Comparison of ENCODE assay signal across 8 cellular contexts in genomic region chr14:21308479-21309237, GRCh38. TPM values are rescaled to one million over a fixed set of nuclear protein-coding genes. Genes with fewer than 3 reads are reported as not detected.
A peak's percentile ranks its signal among the peaks of the same experiment; 100 is the strongest.
DNase-seq lines count a peak whose midpoint lies in the region; ATAC-seq, FAIRE-seq and TF ChIP-seq lines count a peak whose summit lies in the region.

No MANE protein-coding gene starts in this region.

- no peaks in the 10 kb centered on the region for H3K36me3 Mint-ChIP-seq in activated B cell treated with CpG ODN at 0.5 μM for 24 hours (ENCODE audit: low read depth)
- no peaks in the 10 kb centered on the region for H3K36me3 Mint-ChIP-seq in central memory CD8-positive, alpha-beta T cell (ENCODE audit: insufficient read depth)

- H3K27ac Mint-ChIP-seq in activated B cell treated with CpG ODN at 0.5 μM for 24 hours, result peak overlapping the region; percentile 93
- peak overlapping the region; percentile 18 for H3K27ac Mint-ChIP-seq in central memory CD8-positive, alpha-beta T cell (ENCODE audit: low read depth)

- no peaks in the 10 kb centered on the region for H3K9me3 ChIP-seq in keratinocyte (ENCODE audit: control insufficient read depth, low read depth, low read length)

- H3K4me3 Mint-ChIP-seq in activated B cell treated with CpG ODN at 0.5 μM for 24 hours, result peak overlapping the region; percentile 87
- peak overlapping the region; percentile 68 for H3K4me3 Mint-ChIP-seq in central memory CD8-positive, alpha-beta T cell

- peaks cover 26% of the 10 kb centered on the region for H3K4me1 Mint-ChIP-seq in activated B cell treated with CpG ODN at 0.5 μM for 24 hours
- H3K4me1 Mint-ChIP-seq in central memory CD8-positive, alpha-beta T cell, result peaks cover 15% of the 10 kb centered on the region

- intact Hi-C loops in activated B cell treated with CpG ODN at 0.5 μM for 24 hours (cut with micrococcal nuclease), result loop anchor here (1.0 to 10.0 kb wide), 10 partner anchors 8 to 1994 kb away; partner anchors contain the start of genes CHD8, DAD1, HNRNPC and PPP1R3E

- H4K20me1 ChIP-seq in keratinocyte (ENCODE audit: control insufficient read depth, extremely low read depth, insufficient read depth, low read length), result no peaks in the 10 kb centered on the region

- H3K36me3 ChIP-seq in GM06990 (ENCODE audit: control insufficient read depth, insufficient read depth, low read length) (no peaks in the 10 kb centered on the region), keratinocyte (ENCODE audit: control insufficient read depth in 2 of 2, extremely low read depth in 1 of 2, insufficient read depth in 2 of 2, low read length in 2 of 2) (no peaks in the 10 kb centered on the region)

- peak overlapping the region; percentile 98 for H2AFZ ChIP-seq in keratinocyte (ENCODE audit: control insufficient read depth, low read length)

- no peaks in the 10 kb centered on the region for H3K27me3 ChIP-seq in GM06990 (replicated peaks; ENCODE audit: control insufficient read depth, insufficient read depth, low read length)
- no peaks in the 10 kb centered on the region for H3K27me3 ChIP-seq in keratinocyte (ENCODE audit: control insufficient read depth, extremely low read depth, insufficient read depth, low read length)

- CTCF ChIA-PET in activated B cell treated with CpG ODN at 0.5 μM for 24 hours (lab: Charles Lee), result no interaction called here

- no peak for TF ChIP-seq CTCF in GM06990 (IDR thresholded peaks at IDR 0.05; ENCODE audit: insufficient read depth, low read length, poor library complexity, severe bottlenecking)
- no peak for TF ChIP-seq CTCF in HFF-Myc (IDR thresholded peaks at IDR 0.05; ENCODE audit: low read depth, low read length, missing control alignments)
- TF ChIP-seq CTCF in activated B cell treated with CpG ODN at 0.5 μM for 24 hours (IDR thresholded peaks at IDR 0.05), result no peak
- no peak for TF ChIP-seq CTCF in keratinocyte (optimal IDR thresholded peaks at IDR 0.05 in 1 of 3, IDR thresholded peaks at IDR 0.05 in 1 of 3, conservative IDR thresholded peaks at IDR 0.05 in 1 of 3; ENCODE audit: extremely low read depth in 1 of 3, insufficient read depth in 2 of 3, low read length in 3 of 3)

- H3K9me1 ChIP-seq in keratinocyte (ENCODE audit: control insufficient read depth, extremely low read depth, insufficient read depth, low read length), result no peaks in the 10 kb centered on the region

- peak overlapping the region; percentile 56 for H3K4me3 ChIP-seq in GM06990 (replicated peaks; ENCODE audit: low read depth, low read length)
- H3K4me3 ChIP-seq in HFF-Myc (replicated peaks; ENCODE audit: low read depth, low read length), result peak overlapping the region; percentile 13
- H3K4me3 ChIP-seq in keratinocyte (ENCODE audit: control insufficient read depth in 2 of 3, extremely low read depth in 1 of 3, insufficient read depth in 2 of 3, low read depth in 1 of 3, low read length in 3 of 3), result peak overlapping the region; percentile 15 to 73 (median 67)

- DNase-seq in GM06990 (ENCODE audit: extremely low read depth, insufficient read length) (peak; percentile 84), HFF-Myc (ENCODE audit: extremely low read depth, low read depth) (peak; percentile 37), NCI-H1417 treated with DMSO at 0.1 percent for 48 hours (lab: John Stamatoyannopoulos, UW) (peak; percentile 81), activated B cell treated with CpG ODN at 0.5 μM for 24 hours (peak; percentile 51), keratinocyte (ENCODE audit: low read depth, low spot score) (peak; percentile 38), NCI-H1694 treated with DMSO at 0.1 percent for 48 hours (lab: John Stamatoyannopoulos, UW) (no peak)
- DNase-seq in central memory CD8-positive, alpha-beta T cell (ENCODE audit: low spot score in 2 of 2), result peak; percentile 41 to 54
- peak; percentile 88 for DNase-seq in stimulated activated CD4-positive, alpha-beta T cell treated with anti-CD3 and anti-CD28 coated beads, Interleukin-15, amount 100 ng/mL, for 24 hours

- H3K9ac ChIP-seq in keratinocyte (ENCODE audit: control insufficient read depth, extremely low read depth, insufficient read depth, low read length), result peak overlapping the region; percentile 80

- no peaks in the 10 kb centered on the region for H3K27me3 Mint-ChIP-seq in activated B cell treated with CpG ODN at 0.5 μM for 24 hours
- no peaks in the 10 kb centered on the region for H3K27me3 Mint-ChIP-seq in central memory CD8-positive, alpha-beta T cell

- dilution Hi-C loops in keratinocyte (cut with MboI; ENCODE audit: extremely low pct_ligation_motif_present, low sequenced_read_pairs), result no loop called here

- H3K4me2 ChIP-seq in keratinocyte (ENCODE audit: control insufficient read depth, extremely low read depth, insufficient read depth, low read depth, low read length), result peak overlapping the region; percentile 95

- H3K79me2 ChIP-seq in keratinocyte (ENCODE audit: control insufficient read depth, insufficient read depth, low read length), result no peaks in the 10 kb centered on the region

- POLR2A ChIA-PET in activated B cell treated with CpG ODN at 0.5 μM for 24 hours (lab: Charles Lee), result interaction anchor here (0.6 to 3.3 kb wide), 14 partner anchors 9 to 128 kb away, joined by 3 to 31 read pairs (median 6); partner anchors contain the start of genes HNRNPC and SUPT16H

- H3K9me3 Mint-ChIP-seq in activated B cell treated with CpG ODN at 0.5 μM for 24 hours, result no peaks in the 10 kb centered on the region
- no peaks in the 10 kb centered on the region for H3K9me3 Mint-ChIP-seq in central memory CD8-positive, alpha-beta T cell

- peak; percentile 92 for FAIRE-seq in keratinocyte (lab: Jason Lieb, UNC)

- peak; percentile 85 for ATAC-seq in activated B cell treated with CpG ODN at 0.5 μM for 24 hours (ENCODE audit: low read depth)
- ATAC-seq in central memory CD8-positive, alpha-beta T cell (replicated peaks; ENCODE audit: extremely low read depth, poor library complexity, severe bottlenecking), result peak; percentile 88

- peaks cover 8% of the 10 kb centered on the region for H3K4me1 ChIP-seq in keratinocyte (ENCODE audit: control insufficient read depth, extremely low read depth, insufficient read depth, low read length)

- H3K27ac ChIP-seq in keratinocyte (ENCODE audit: control insufficient read depth, insufficient read depth, low read length), result peak overlapping the region; percentile 78

RNA-seq across cellular contexts. Expression of gene RPGRIP1, which starts 28.8 kb away (rescaled TPM):
- not detected in 2 replicates for total RNA-seq in activated B cell treated with CpG ODN at 0.5 μM for 24 hours
- 0.07 TPM in 1 of 3 replicates, not detected in the others for polyA plus RNA-seq in keratinocyte
- not detected for polyA plus RNA-seq in keratinocyte (2011; ENCODE audit: low read depth)
- polyA plus RNA-seq in keratinocyte (2011; cell fraction: cytosol; rRNA removed), result 0.02 and 0.03 TPM in 2 replicates
- polyA plus RNA-seq in keratinocyte (2011; cell fraction: nucleus; rRNA removed), result 0.05 TPM in 1 of 2 replicates, not detected in the other
- polyA plus RNA-seq in keratinocyte (2012; ENCODE audit: low replicate concordance), result not detected in 2 replicates
- polyA minus RNA-seq in keratinocyte, result 0.23 TPM in 1 of 3 replicates, not detected in the others
- not detected for polyA minus RNA-seq in keratinocyte (2011; cell fraction: cytosol; rRNA and poly(A)+ RNA removed)
- polyA minus RNA-seq in keratinocyte (2011; cell fraction: nucleus; rRNA and poly(A)+ RNA removed), result not detected in 2 replicates

RNA-seq across cellular contexts. Expression of gene HNRNPC, which starts 39.4 kb away (rescaled TPM):
- total RNA-seq in activated B cell treated with CpG ODN at 0.5 μM for 24 hours, result 653 and 683 TPM in 2 replicates
- 624 to 871 TPM (median 786 TPM) in 3 replicates for polyA plus RNA-seq in keratinocyte
- 2,950 TPM for polyA plus RNA-seq in keratinocyte (2011; ENCODE audit: low read depth)
- 414 and 574 TPM in 2 replicates for polyA plus RNA-seq in keratinocyte (2011; cell fraction: cytosol; rRNA removed)
- 390 and 516 TPM in 2 replicates for polyA plus RNA-seq in keratinocyte (2011; cell fraction: nucleus; rRNA removed)
- 567 and 714 TPM in 2 replicates for polyA plus RNA-seq in keratinocyte (2012; ENCODE audit: low replicate concordance)
- polyA minus RNA-seq in keratinocyte, result 380 to 701 TPM (median 538 TPM) in 3 replicates
- polyA minus RNA-seq in keratinocyte (2011; cell fraction: cytosol; rRNA and poly(A)+ RNA removed), result 204 TPM
- polyA minus RNA-seq in keratinocyte (2011; cell fraction: nucleus; rRNA and poly(A)+ RNA removed), result 318 and 503 TPM in 2 replicates

Comparison
In these comparisons a context has a peak if more than half of its experiments do, and no peak if none do; other contexts are left out.
1. H3K4me3 ChIP-seq: peak in every context shown above with its lines; median percentile 67 in keratinocyte; 56 in GM06990; 13 in HFF-Myc.